In the genomic region with DNA sequence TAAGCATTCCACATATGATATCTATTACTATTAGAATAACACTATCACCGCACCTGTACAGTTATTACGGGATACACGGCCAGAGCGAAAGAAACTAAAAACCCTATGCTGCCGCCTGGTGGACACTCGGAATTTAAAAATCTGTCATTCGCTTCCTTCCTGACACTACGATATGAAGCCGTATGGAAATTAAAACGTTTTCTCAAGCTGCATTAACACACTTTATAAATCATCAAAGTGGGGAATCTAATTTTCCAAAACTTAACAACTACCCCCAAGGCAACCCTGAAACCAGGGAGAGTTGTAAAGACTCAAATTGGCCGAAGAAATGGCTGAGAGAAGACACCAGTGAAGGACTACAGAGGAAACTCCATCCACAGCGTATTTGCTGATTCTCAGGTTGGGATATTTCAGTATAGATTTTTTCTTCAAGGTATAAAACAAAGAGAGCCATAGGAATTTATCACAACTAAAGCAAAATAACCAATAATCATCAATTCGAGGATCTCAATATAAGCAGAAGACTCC, we compare ENCODE assay signal across 7 cellular contexts. TPM values are rescaled to one million over a fixed set of nuclear protein-coding genes. Genes with fewer than 3 reads are reported as not detected.
A peak's percentile ranks its signal among the peaks of the same experiment; 100 is the strongest.
DNase-seq lines count a peak whose midpoint lies in the region; ATAC-seq, FAIRE-seq and TF ChIP-seq lines count a peak whose summit lies in the region.

No MANE protein-coding gene starts in this region.

- H3K4me3 ChIP-seq in WERI-Rb-1 (ENCODE audit: low read depth, low read length) (no peak overlapping the region), bronchial epithelial cell (ENCODE audit: low read depth, low read length) (no peak overlapping the region)

- DNase-seq in GM12892 (ENCODE audit: insufficient read length) (peak; percentile 11), NCI-H2029 treated with DMSO at 0.1 percent for 48 hours (lab: John Stamatoyannopoulos, UW) (peak; percentile 50), WERI-Rb-1 (peak; percentile 41), bronchial epithelial cell (ENCODE audit: low read depth) (peak; percentile 48), left kidney (ENCODE audit: low read depth, low spot score) (peak; percentile 76)
- peak; percentile 68 for DNase-seq in stimulated activated CD4-positive, alpha-beta T cell treated with anti-CD3 and anti-CD28 coated beads, Interleukin-4, amount 100 ng/mL, for 24 hours

- H3K27me3 ChIP-seq in WERI-Rb-1 (ENCODE audit: insufficient read depth, low read depth, severe bottlenecking) (peaks cover 15% of the 10 kb centered on the region), bronchial epithelial cell (ENCODE audit: control insufficient read depth, insufficient read depth, low read length) (no peaks in the 10 kb centered on the region)

- H3K36me3 ChIP-seq in WERI-Rb-1 (no peaks in the 10 kb centered on the region), bronchial epithelial cell (ENCODE audit: control insufficient read depth, insufficient read depth, low read length) (no peaks in the 10 kb centered on the region)

- peak; percentile 84 for ATAC-seq in HG02798 (IDR thresholded peaks at IDR 0.05; ENCODE audit: poor library complexity, unreplicated experiment)

- TF ChIP-seq CTCF in WERI-Rb-1 (IDR thresholded peaks at IDR 0.05; ENCODE audit: low read depth, low read length), result peak; percentile 52
- TF ChIP-seq CTCF in bronchial epithelial cell (IDR thresholded peaks at IDR 0.05; ENCODE audit: insufficient read depth, low read length, severe bottlenecking), result peak; percentile 63

- FAIRE-seq in GM12892 (lab: Jason Lieb, UNC) (peak; percentile 91), bronchial epithelial cell (lab: Jason Lieb, UNC) (no peak)

- no peak overlapping the region for H3K27ac ChIP-seq in WERI-Rb-1

- TF ChIP-seq POLR2A in GM12892 (IDR thresholded peaks at IDR 0.05; ENCODE audit: low read depth, low read length), result no peak

- H3K9me3 ChIP-seq in WERI-Rb-1 (ENCODE audit: severe bottlenecking), result no peaks in the 10 kb centered on the region

RNA-seq across cellular contexts. Expression of gene CCDC73, which starts 1.4 kb away (rescaled TPM):
- polyA plus RNA-seq in GM12892 (2012; ENCODE audit: missing spikeins), result 0.30 TPM
- 0.13 TPM in 1 of 2 replicates, not detected in the other for total RNA-seq in bronchial epithelial cell

RNA-seq across cellular contexts. Expression of gene PRRG4, which starts 36.7 kb away (rescaled TPM):
- 2.0 TPM for polyA plus RNA-seq in GM12892 (2012; ENCODE audit: missing spikeins)
- 3.7 and 7.7 TPM in 2 replicates for total RNA-seq in bronchial epithelial cell

Comparison
In these comparisons a context has a peak if more than half of its experiments do, and no peak if none do; other contexts are left out.
1. DNase-seq: peak in every context shown above with its lines; median percentile 76 in left kidney; 68 in stimulated activated CD4-positive, alpha-beta T cell treated with anti-CD3 and anti-CD28 coated beads, Interleukin-4, amount 100 ng/mL, for 24 hours; 50 in NCI-H2029 treated with DMSO at 0.1 percent for 48 hours; 48 in bronchial epithelial cell; 41 in WERI-Rb-1; 11 in GM12892.